Comparison of ENCODE assay signal across 8 cellular contexts in genomic region chr4:143512978-143513313, GRCh38. TPM values are rescaled to one million over a fixed set of nuclear protein-coding genes. Genes with fewer than 3 reads are reported as not detected.
DNase-seq lines count a peak whose midpoint lies in the region; ATAC-seq and TF ChIP-seq lines count a peak whose summit lies in the region.

No MANE protein-coding gene starts in this region.

- H3K27me3 ChIP-seq in BLaER1 treated with 17β-estradiol and CSF1 and Interleukin-3, amounts not matched to agents 10 nM and 100 nM: no peaks in the 10 kb centered on the region
- H3K27me3 ChIP-seq in vagina: no peaks in the 10 kb centered on the region

- H3K4me3 ChIP-seq in BLaER1 treated with 17β-estradiol and CSF1 and Interleukin-3, amounts not matched to agents 10 nM and 100 nM: peak overlapping the region; percentile 65 to 97 (median 89)
- peak overlapping the region; percentile 73 to 95 for H3K4me3 ChIP-seq in vagina

- TF ChIP-seq CTCF in brain (conservative IDR thresholded peaks at IDR 0.05) (no peak), vagina (IDR thresholded peaks at IDR 0.05) (no peak)

- H4K20me1 ChIP-seq in BLaER1 treated with 17β-estradiol and CSF1 and Interleukin-3, amounts not matched to agents 10 nM and 100 nM: peaks cover 27 to 44% (median 41%) of the 10 kb centered on the region in 11 experiments; a peak in 21 of 22 replicates

- H3K4me1 ChIP-seq in BLaER1 treated with 17β-estradiol and CSF1 and Interleukin-3, amounts not matched to agents 10 nM and 100 nM: peaks cover 16 to 39% (median 30%) of the 10 kb centered on the region in 10 experiments
- peaks cover 33% of the 10 kb centered on the region for H3K4me1 ChIP-seq in vagina

- no peak for TF ChIP-seq POLR2A in vagina (IDR thresholded peaks at IDR 0.05)

- peak overlapping the region; percentile 86 to 94 (median 91) for H3K27ac ChIP-seq in BLaER1 treated with 17β-estradiol and CSF1 and Interleukin-3, amounts not matched to agents 10 nM and 100 nM
- H3K27ac ChIP-seq in vagina: peak overlapping the region; percentile 98

- peaks cover 8 to 19% (median 10%) of the 10 kb centered on the region in 11 experiments for H3K36me3 ChIP-seq in BLaER1 treated with 17β-estradiol and CSF1 and Interleukin-3, amounts not matched to agents 10 nM and 100 nM
- peaks cover 0 to under 1% of the 10 kb centered on the region in 2 donors for H3K36me3 ChIP-seq in vagina

- intact Hi-C loops in vagina (cut with DNase I): no loop called here

- peak overlapping the region; percentile 61 to 79 (median 73) for H3K4me2 ChIP-seq in BLaER1 treated with 17β-estradiol and CSF1 and Interleukin-3, amounts not matched to agents 10 nM and 100 nM

- no peaks in the 10 kb centered on the region for H3K9me3 ChIP-seq in BLaER1 treated with 17β-estradiol and CSF1 and Interleukin-3, amounts not matched to agents 10 nM and 100 nM (replicated peaks in 1 of 11)
- H3K9me3 ChIP-seq in vagina: no peaks in the 10 kb centered on the region

- ATAC-seq in GM21390 (IDR thresholded peaks at IDR 0.05; ENCODE audit: unreplicated experiment) (peak; percentile 31), memory B cell (ENCODE audit: low read depth) (peak; percentile 60), HG03108 (IDR thresholded peaks at IDR 0.05; ENCODE audit: unreplicated experiment) (no peak)

- H3K4me3 Mint-ChIP-seq in brain: peak overlapping the region; percentile 96 to 100 (median 97)
- H3K4me3 Mint-ChIP-seq in memory B cell: peak overlapping the region; percentile 91

- peak overlapping the region; percentile 98 to 100 (median 100) for H3K27ac Mint-ChIP-seq in brain
- peak overlapping the region; percentile 99 for H3K27ac Mint-ChIP-seq in memory B cell

- DNase-seq in HuH-7.5 (ENCODE audit: low spot score) (peak; percentile 2), memory B cell (ENCODE audit: low spot score in 2 of 2) (peak in 1 of 2 donors; percentile 88), vagina (ENCODE audit: extremely low spot score in 2 of 2) (no peak), NCI-H510A (lab: John Stamatoyannopoulos, UW) (no peak)

- H3K4me1 Mint-ChIP-seq in brain (peaks cover 36% of the 10 kb centered on the region), memory B cell (peaks cover 18% of the 10 kb centered on the region)

- H3K27me3 Mint-ChIP-seq in brain: peaks cover 31% of the 10 kb centered on the region
- no peaks in the 10 kb centered on the region for H3K27me3 Mint-ChIP-seq in memory B cell

- peaks cover 0 to 5% (median 0%) of the 10 kb centered on the region in 5 experiments for H3K9me3 Mint-ChIP-seq in brain
- no peaks in the 10 kb centered on the region for H3K9me3 Mint-ChIP-seq in memory B cell

- H3K36me3 Mint-ChIP-seq in brain: peaks cover 33% of the 10 kb centered on the region
- H3K36me3 Mint-ChIP-seq in memory B cell: peaks cover 2% of the 10 kb centered on the region

- H3K9ac ChIP-seq in BLaER1 treated with 17β-estradiol and CSF1 and Interleukin-3, amounts not matched to agents 10 nM and 100 nM: peak overlapping the region; percentile 86 to 94 (median 93)

RNA-seq across cellular contexts. Expression of gene SMARCA5, which starts 0.6 kb away (rescaled TPM):
- 11.5 TPM for polyA plus RNA-seq in brain (ENCODE audit: insufficient read depth, low read depth, low replicate concordance)
- 23.3 TPM for total RNA-seq in vagina
